Comparison of ENCODE assay signal across 11 cellular contexts in genomic region chr3:134369231-134369741, GRCh38. TPM values are rescaled to one million over a fixed set of nuclear protein-coding genes. Genes with fewer than 3 reads are reported as not detected.
A peak's percentile ranks its signal among the peaks of the same experiment; 100 is the strongest.
DNase-seq lines count a peak whose midpoint lies in the region; ATAC-seq, FAIRE-seq and TF ChIP-seq lines count a peak whose summit lies in the region.
"Had no signal": no experiment of that assay in that cellular context is flagged by ENCODE, and none has a peak within 500 bp of the region (broad histone marks: within the 10 kb centered on the region; RNA-seq: fewer than 3 reads in every experiment).

No MANE protein-coding gene starts in this region.

- peaks cover 70% of the 10 kb centered on the region for H3K36me3 Mint-ChIP-seq in nephron (ENCODE audit: low read depth)

- H3K4me1 ChIP-seq in A549, result peaks cover 79% of the 10 kb centered on the region
- peaks cover 16 to 31% of the 10 kb centered on the region in 2 donors for H3K4me1 ChIP-seq in esophagus (ENCODE audit: control insufficient read depth in 2 of 2, insufficient read depth in 2 of 2, low read length in 1 of 2)

- no peak for TF ChIP-seq RAD21 in A549 (conservative IDR thresholded peaks at IDR 0.05 in 1 of 2, IDR thresholded peaks at IDR 0.05 in 1 of 2)

- H3K27me3 Mint-ChIP-seq in nephron (ENCODE audit: low read depth), result no peaks in the 10 kb centered on the region

- peaks cover 26 to 56% of the 10 kb centered on the region in 2 donors for H3K36me3 ChIP-seq in esophagus (ENCODE audit: control insufficient read depth in 2 of 2, insufficient read depth in 2 of 2, low read length in 1 of 2)

- H3K4me3 Mint-ChIP-seq in nephron, result peak overlapping the region; percentile 22 to 72 (median 57)
- H3K4me3 Mint-ChIP-seq: activated B cell treated with CpG ODN at 0.5 μM for 24 hours had no signal

- TF ChIP-seq CTCF in A549 (IDR thresholded peaks at IDR 0.05) (no peak), nephron (IDR thresholded peaks at IDR 0.05; ENCODE audit: unreplicated experiment in 3 of 3) (no peak)

- H3K27ac Mint-ChIP-seq in nephron, result peak overlapping the region; percentile 28 to 59 (median 42)
- H3K27ac Mint-ChIP-seq: activated B cell treated with CpG ODN at 0.5 μM for 24 hours had no signal

- no peaks in the 10 kb centered on the region for H3K9me3 Mint-ChIP-seq in nephron
- H3K9me3 Mint-ChIP-seq: activated B cell treated with CpG ODN at 0.5 μM for 24 hours had no signal

- no peak for TF ChIP-seq EP300 in A549 (IDR thresholded peaks at IDR 0.05)

- H3K4me3 ChIP-seq in A549 (peak overlapping the region; percentile 74), esophagus (ENCODE audit: low read depth in 1 of 2, low read length in 2 of 2) (no peak overlapping the region)

- 58% methylated on average over 10 of the region's 10 CpGs for WGBS in A549 (ENCODE audit: missing lambda C conversion rate)
- 69 to 73% methylated on average over 10 of the region's 10 CpGs for WGBS in esophagus, 2 donors

- H3K4me2 ChIP-seq in A549, result peak overlapping the region; percentile 93

- H3K9me3 ChIP-seq in A549, result no peaks in the 10 kb centered on the region
- H3K9me3 ChIP-seq in esophagus (ENCODE audit: control insufficient read depth in 2 of 2, insufficient read depth in 1 of 2, low read depth in 1 of 2, low read length in 1 of 2), result no peaks in the 10 kb centered on the region

- in situ Hi-C loops in KBM-7 (cut with MboI; ENCODE audit: low pct_unique_long_range_greater_than_20kb, low sequenced_read_pairs), result no loop called here

- peaks cover 75% of the 10 kb centered on the region for H3K4me1 Mint-ChIP-seq in nephron

- POLR2A ChIA-PET in A549 (lab: Yijun Ruan, JAX), result interaction anchor here (0.7 to 1.6 kb wide), 3 partner anchors 10 to 54 kb away, joined by 4 read pairs; no protein-coding TSS in a partner anchor

- DNase-seq in A549 (ENCODE audit: low read depth in 1 of 2, low spot score in 1 of 2) (no peak), RCC 7860 (ENCODE audit: low spot score) (peak; percentile 62), DMS53 treated with DMSO at 0.1 percent for 48 hours (lab: John Stamatoyannopoulos, UW; ENCODE audit: unreplicated experiment) (no peak), SKM-1 treated with dmso at 0.1 percent for 144 hours (lab: John Stamatoyannopoulos, UW; ENCODE audit: unreplicated experiment) (no peak), KBM-7 (no peak)
- DNase-seq: activated B cell treated with CpG ODN at 0.5 μM for 24 hours, C1 segment of cervical spinal cord had no signal

- ATAC-seq in A549, result no peak
- no peak for ATAC-seq in GM21737 (IDR thresholded peaks at IDR 0.05; ENCODE audit: unreplicated experiment)

- FAIRE-seq in A549 (lab: Jason Lieb, UNC), result no peak
- FAIRE-seq in RCC 7860 (lab: Jason Lieb, UNC), result peak; percentile 23
- FAIRE-seq: islet of Langerhans had no signal

- H3K27ac ChIP-seq in A549, result peak overlapping the region; percentile 99 to 100
- peak overlapping the region; percentile 2 to 34 for H3K27ac ChIP-seq in esophagus (ENCODE audit: low read depth in 2 of 2, low read length in 1 of 2)

- CTCF ChIA-PET in A549 (lab: Yijun Ruan, JAX), result interaction anchor here (23.2 to 31.4 kb wide), 2 partner anchors 55 to 110 kb away, joined by 240 to 356 read pairs; partner anchors contain the start of genes ANAPC13 and CEP63

- H3K27me3 ChIP-seq in esophagus (ENCODE audit: control insufficient read depth in 1 of 2, insufficient read depth in 2 of 2, low read length in 2 of 2), result no peaks in the 10 kb centered on the region

- no peak for TF ChIP-seq POLR2A in A549 (IDR thresholded peaks at IDR 0.05; ENCODE audit: low read length)

TF ChIP-seq in A549, 52 proteins besides CTCF, POLR2A, EP300 and RAD21:
- TF ChIP-seq MYC (IDR thresholded peaks at IDR 0.05; ENCODE audit: borderline replicate concordance, low read length) (no peak), NFE2L2 (conservative IDR thresholded peaks at IDR 0.05; ENCODE audit: low read length) (no peak), HES2 (IDR thresholded peaks at IDR 0.05) (no peak), CEBPB (IDR thresholded peaks at IDR 0.05) (no peak), HOXA7 (CRISPR knock-in tag; IDR thresholded peaks at IDR 0.05) (no peak), BCL3 (IDR thresholded peaks at IDR 0.05) (no peak), JUNB (IDR thresholded peaks at IDR 0.05) (no peak), REST (IDR thresholded peaks at IDR 0.05) (no peak), ATOH8 (CRISPR knock-in tag; IDR thresholded peaks at IDR 0.05; ENCODE audit: low read depth) (no peak), CHD4 (IDR thresholded peaks at IDR 0.05; ENCODE audit: borderline replicate concordance) (no peak), HDAC2 (IDR thresholded peaks at IDR 0.05) (no peak), HOXB13 (CRISPR knock-in tag; IDR thresholded peaks at IDR 0.05; ENCODE audit: low read depth) (no peak), KDM5A (IDR thresholded peaks at IDR 0.05) (no peak), NPAS2 (CRISPR knock-in tag; IDR thresholded peaks at IDR 0.05; ENCODE audit: borderline replicate concordance) (no peak), RFX5 (IDR thresholded peaks at IDR 0.05) (no peak), CHD2 (IDR thresholded peaks at IDR 0.05; ENCODE audit: low read length, partially characterized antibody) (no peak), CBX2 (IDR thresholded peaks at IDR 0.05; ENCODE audit: borderline replicate concordance, low read depth) (no peak), FOXS1 (CRISPR knock-in tag; IDR thresholded peaks at IDR 0.05) (no peak), JUN (IDR thresholded peaks at IDR 0.05) (no peak)

RNA-seq across cellular contexts. Expression of gene AMOTL2, which starts 5.0 kb away (rescaled TPM):
- polyA plus RNA-seq in A549 (2011; rRNA removed), result 36.3 and 44.1 TPM in 2 replicates
- polyA plus RNA-seq in A549 (2012; cell fraction: cytosol; rRNA removed), result 70.4 and 95.3 TPM in 2 replicates
- 144 and 160 TPM in 2 replicates for polyA plus RNA-seq in A549 (2012; cell fraction: nucleus; rRNA removed)
- polyA plus RNA-seq in A549 (2017; fragmentation: RNase III; extraction: RNeasy Plus Mini Kit Qiagen cat#74134 plus additional on column Dnase treatment), result 40.7 to 49.4 TPM (median 41.1 TPM) in 3 replicates
- 48.6 and 69.1 TPM in 2 replicates for polyA minus RNA-seq in A549 (2011; rRNA and poly(A)+ RNA removed)
- 10 to 100 TPM; 21.2 to 23.2 TPM for polyA plus RNA-seq in esophagus
